Comparison of ENCODE assay signal across 8 cellular contexts in genomic region chr1:116485976-116486375, GRCh38.
A peak's percentile ranks its signal among the peaks of the same experiment; 100 is the strongest.
DNase-seq lines count a peak whose midpoint lies in the region; ATAC-seq and TF ChIP-seq lines count a peak whose summit lies in the region.

No MANE protein-coding gene starts in this region.

- POLR2A ChIA-PET in PC-3 (lab: Charles Lee; ENCODE audit: unreplicated experiment): no interaction called here

- H3K9me3 ChIP-seq in PC-3 (ENCODE audit: low read length): no peaks in the 10 kb centered on the region

- DNase-seq in AG10803 (ENCODE audit: low read depth) (peak; percentile 45), PC-3 (no peak), cardiac fibroblast (ENCODE audit: low read depth in 2 of 2) (peak; percentile 33 to 39), iris pigment epithelial cell (ENCODE audit: low read depth) (peak; percentile 59), GM13977 (ENCODE audit: low spot score) (no peak), SKM-1 treated with dmso at 0.1 percent for 144 hours (lab: John Stamatoyannopoulos, UW; ENCODE audit: unreplicated experiment) (no peak)
- no peak for DNase-seq in stimulated activated CD4-positive, alpha-beta T cell treated with anti-CD3 and anti-CD28 coated beads, Interleukin-4, amount 100 ng/mL, for 1 hour

- no peaks in the 10 kb centered on the region for H4K20me1 ChIP-seq in PC-3 (ENCODE audit: low read length)

- no peak overlapping the region for H3K9ac ChIP-seq in PC-3 (ENCODE audit: low read length)

- CTCF ChIA-PET in PC-3 (lab: Charles Lee): interaction anchor here (0.7 to 2.9 kb wide), 4 partner anchors 13 to 347 kb away, joined by 4 to 37 read pairs (median 12); no protein-coding TSS in a partner anchor

- no peak for TF ChIP-seq CTCF in AG10803 (conservative IDR thresholded peaks at IDR 0.05; ENCODE audit: low read length)
- no peak for TF ChIP-seq CTCF in PC-3 (conservative IDR thresholded peaks at IDR 0.05; ENCODE audit: low read depth, low read length)
- TF ChIP-seq CTCF in cardiac fibroblast (IDR thresholded peaks at IDR 0.05; ENCODE audit: low read depth, low read length): no peak
- no peak for TF ChIP-seq CTCF in GM13977 (IDR thresholded peaks at IDR 0.05; ENCODE audit: extremely low read depth, insufficient read depth, missing control alignments)

- BruUV-seq in PC-3 (replicated peaks; lab: Mats Ljungman, UMichigan): no TSS peak

- H3K4me1 ChIP-seq in PC-3 (ENCODE audit: insufficient read depth, low read length): peaks cover 62% of the 10 kb centered on the region

- H3K27ac ChIP-seq in PC-3 (ENCODE audit: low read length): peak overlapping the region; percentile 92

- ATAC-seq in PC-3: no peak
- ATAC-seq in GM19452 (IDR thresholded peaks at IDR 0.05; ENCODE audit: unreplicated experiment): no peak

- H3K4me3 ChIP-seq in AG10803 (ENCODE audit: low read length): no peak overlapping the region
- H3K4me3 ChIP-seq in PC-3 (ENCODE audit: low read length): no peak overlapping the region
- H3K4me3 ChIP-seq in cardiac fibroblast (replicated peaks in 1 of 2; ENCODE audit: low read depth in 2 of 2, low read length in 2 of 2): no peak overlapping the region

- in situ Hi-C loops in GM13977 (cut with MboI; ENCODE audit: low pct_unique_long_range_greater_than_20kb, low sequenced_read_pairs, unreplicated experiment): loop anchor here (10.0 kb wide), 1 partner anchor 351 kb away; no protein-coding TSS in a partner anchor

- H3K4me2 ChIP-seq in PC-3 (ENCODE audit: low read length): peak overlapping the region; percentile 60

- intact Hi-C loops in PC-3 (cut with micrococcal nuclease): loop anchor here (1.0 to 10.0 kb wide), 2 partner anchors 81 to 126 kb away; no protein-coding TSS in a partner anchor

- H2AFZ ChIP-seq in PC-3 (ENCODE audit: low read length): no peak overlapping the region

- H3K36me3 ChIP-seq in PC-3 (ENCODE audit: low read depth, low read length): no peaks in the 10 kb centered on the region

- no peaks in the 10 kb centered on the region for H3K9me2 ChIP-seq in PC-3 (replicated peaks; ENCODE audit: low read length)

- H3K79me2 ChIP-seq in PC-3 (ENCODE audit: low read length): no peaks in the 10 kb centered on the region

- H3K27me3 ChIP-seq in PC-3 (ENCODE audit: low read length): no peaks in the 10 kb centered on the region

- no peaks in the 10 kb centered on the region for H3F3A ChIP-seq in PC-3 (ENCODE audit: low read length, unreplicated experiment)

Comparison
In these comparisons a context has a peak if more than half of its experiments do, and no peak if none do; other contexts are left out.
1. DNase-seq: peak in AG10803 (single experiment), cardiac fibroblast (2 of 2) and iris pigment epithelial cell (single experiment); none in PC-3 (single experiment), GM13977 (single experiment), stimulated activated CD4-positive, alpha-beta T cell treated with anti-CD3 and anti-CD28 coated beads, Interleukin-4, amount 100 ng/mL, for 1 hour (single experiment) and SKM-1 treated with dmso at 0.1 percent for 144 hours (single experiment).